11 cellular contexts compared by ENCODE assay signal in the genomic region with DNA sequence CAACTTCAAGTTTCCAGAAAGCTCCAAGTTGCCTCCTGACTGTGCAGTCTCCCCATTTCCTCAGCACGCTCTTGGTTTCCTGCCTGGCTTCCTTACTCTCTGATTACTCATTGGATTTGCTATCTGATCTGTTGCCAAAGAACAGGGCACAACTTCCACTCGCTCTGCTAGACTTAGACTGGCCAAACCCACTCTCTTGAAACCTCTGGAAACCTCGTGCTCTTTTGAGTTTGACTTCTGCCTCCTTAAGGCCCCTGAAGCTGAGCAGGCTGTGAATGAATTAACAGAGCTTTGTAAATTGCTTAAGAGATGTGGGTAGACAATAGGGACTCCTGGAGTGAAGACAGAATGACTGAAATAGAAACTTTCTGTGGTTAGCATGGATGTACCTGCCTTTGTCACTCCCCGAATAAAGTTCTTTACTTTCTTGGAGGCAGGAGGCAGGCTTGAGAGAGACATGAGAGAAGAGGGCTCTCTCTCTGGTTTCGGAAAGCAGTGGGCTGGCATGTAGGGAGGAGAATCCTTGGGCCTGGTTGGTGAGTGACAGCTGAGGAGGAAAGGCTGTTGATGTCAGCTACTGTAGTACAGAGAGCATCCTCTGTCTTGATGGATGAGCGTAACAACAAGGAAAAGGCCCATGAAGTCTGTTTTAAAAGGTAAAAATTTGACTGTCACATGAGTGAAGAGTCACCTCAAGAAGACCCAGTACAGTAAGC.
DNase-seq lines count a peak whose midpoint lies in the region; ATAC-seq, FAIRE-seq and TF ChIP-seq lines count a peak whose summit lies in the region.
"Had no signal": no experiment of that assay in that cellular context is flagged by ENCODE, and none has a peak within 500 bp of the region (broad histone marks: within the 10 kb centered on the region; RNA-seq: fewer than 3 reads in every experiment).

No MANE protein-coding gene starts in this region.

- H3K9me3 ChIP-seq in endothelial cell of umbilical vein (replicated peaks; ENCODE audit: control insufficient read depth, insufficient read depth, low read length) (no peaks in the 10 kb centered on the region), prostate gland (no peaks in the 10 kb centered on the region), uterus (no peaks in the 10 kb centered on the region)

- H3K4me3 Mint-ChIP-seq in activated CD4-positive, alpha-beta T cell treated with anti-CD3 and anti-CD28 coated beads for 36 hours, result no peak overlapping the region
- H3K4me3 Mint-ChIP-seq: neural crest cell had no signal

- CTCF ChIA-PET in activated CD4-positive, alpha-beta T cell treated with anti-CD3 and anti-CD28 coated beads for 36 hours (lab: Charles Lee), result no interaction called here
- CTCF ChIA-PET in endothelial cell of umbilical vein (lab: Charles Lee), result interaction anchor here (0.6 to 1.6 kb wide), 3 partner anchors 25 to 76 kb away, joined by 3 read pairs; no protein-coding TSS in a partner anchor

- peaks cover 6% of the 10 kb centered on the region for H3K36me3 Mint-ChIP-seq in activated CD4-positive, alpha-beta T cell treated with anti-CD3 and anti-CD28 coated beads for 36 hours (ENCODE audit: low read depth)

- H3K4me3 ChIP-seq in endothelial cell of umbilical vein (replicated peaks in 1 of 3; ENCODE audit: insufficient read depth in 1 of 3, low read depth in 1 of 3, low read length in 3 of 3), result no peak overlapping the region
- no peak overlapping the region for H3K4me3 ChIP-seq in prostate gland
- no peak overlapping the region for H3K4me3 ChIP-seq in uterus

- H3K27ac ChIP-seq in endothelial cell of umbilical vein (ENCODE audit: insufficient read depth, low read depth, low read length), result peak overlapping the region; percentile 89
- no peak overlapping the region for H3K27ac ChIP-seq in prostate gland
- peak overlapping the region in 1 of 2 donors; percentile 54 for H3K27ac ChIP-seq in uterus

- TF ChIP-seq POLR2A in endothelial cell of umbilical vein (IDR thresholded peaks at IDR 0.05; ENCODE audit: low read depth, low read length) (no peak), prostate gland (IDR thresholded peaks at IDR 0.05) (no peak), uterus (IDR thresholded peaks at IDR 0.05) (no peak)

- peaks cover 10% of the 10 kb centered on the region for H3K27me3 Mint-ChIP-seq in activated CD4-positive, alpha-beta T cell treated with anti-CD3 and anti-CD28 coated beads for 36 hours

- H3K4me1 ChIP-seq in endothelial cell of umbilical vein (ENCODE audit: control insufficient read depth, extremely low read depth, insufficient read depth, low read length), result peaks cover 16% of the 10 kb centered on the region
- H3K4me1 ChIP-seq in prostate gland (replicated peaks), result no peaks in the 10 kb centered on the region
- H3K4me1 ChIP-seq in uterus, result no peaks in the 10 kb centered on the region

- no peak overlapping the region for H3K9ac ChIP-seq in endothelial cell of umbilical vein (replicated peaks; ENCODE audit: extremely low read depth, insufficient read depth, low read length)

- dilution Hi-C loops in endothelial cell of umbilical vein (cut with MboI; ENCODE audit: extremely low pct_ligation_motif_present, low sequenced_read_pairs), result no loop called here

- FAIRE-seq in endothelial cell of umbilical vein (lab: Jason Lieb, UNC), result peak; percentile 99

- TF ChIP-seq CTCF in endothelial cell of umbilical vein (IDR thresholded peaks at IDR 0.05; ENCODE audit: extremely low read depth in 1 of 2, insufficient read depth in 1 of 2, low read depth in 1 of 2, low read length in 2 of 2) (no peak), omental fat pad (IDR thresholded peaks at IDR 0.05) (no peak), prostate gland (IDR thresholded peaks at IDR 0.05) (no peak), uterus (IDR thresholded peaks at IDR 0.05) (no peak)

- no peak overlapping the region for H3K27ac Mint-ChIP-seq in activated CD4-positive, alpha-beta T cell treated with anti-CD3 and anti-CD28 coated beads for 36 hours

- POLR2A ChIA-PET in activated CD4-positive, alpha-beta T cell treated with anti-CD3 and anti-CD28 coated beads for 36 hours (lab: Charles Lee), result no interaction called here
- POLR2A ChIA-PET in endothelial cell of umbilical vein (lab: Charles Lee), result no interaction called here

- H2AFZ ChIP-seq in endothelial cell of umbilical vein (ENCODE audit: low read depth, low read length), result peak overlapping the region; percentile 34

- peak; percentile 11 for DNase-seq in activated CD4-positive, alpha-beta T cell treated with anti-CD3 and anti-CD28 coated beads for 36 hours
- DNase-seq in activated CD4-positive, alpha-beta T cell treated with anti-CD3 and anti-CD28 coated beads, Interleukin-2, amount 50 U/mL, for 48 hours, result no peak
- DNase-seq in MV-4-11 (lab: John Stamatoyannopoulos, UW) (peak; percentile 49), endothelial cell of umbilical vein (ENCODE audit: low read depth, low spot score) (peak; percentile 94), omental fat pad (ENCODE audit: low spot score) (no peak), prostate gland (ENCODE audit: low spot score) (no peak), uterus (no peak), kidney glomerular epithelial cell (lab: John Stamatoyannopoulos, UW) (no peak)
- DNase-seq: activated CD4-positive, CD25-positive, alpha-beta regulatory T cell treated with anti-CD3 and anti-CD28 coated beads, Interleukin-2, amount 50 U/mL, for 72 hours; OCI-M1 had no signal

- TSS peak; percentile 92 for BruUV-seq in endothelial cell of umbilical vein (replicated peaks; lab: Mats Ljungman, UMichigan)

- H3K27me3 ChIP-seq in endothelial cell of umbilical vein (ENCODE audit: control insufficient read depth in 2 of 2, insufficient read depth in 2 of 2, low read length in 2 of 2), result no peaks in the 10 kb centered on the region
- H3K27me3 ChIP-seq in prostate gland (replicated peaks; ENCODE audit: insufficient read depth), result no peaks in the 10 kb centered on the region
- H3K27me3 ChIP-seq in uterus, result no peaks in the 10 kb centered on the region

- H3K4me2 ChIP-seq in endothelial cell of umbilical vein (ENCODE audit: insufficient read depth, low read length), result peak overlapping the region; percentile 31

- H3K9me1 ChIP-seq in endothelial cell of umbilical vein (replicated peaks; ENCODE audit: control insufficient read depth, extremely low read depth, insufficient read depth, low read length), result no peaks in the 10 kb centered on the region

- H3K9me3 Mint-ChIP-seq in activated CD4-positive, alpha-beta T cell treated with anti-CD3 and anti-CD28 coated beads for 36 hours (ENCODE audit: low read depth), result peaks cover 3% of the 10 kb centered on the region

- intact Hi-C loops in activated CD4-positive, alpha-beta T cell treated with anti-CD3 and anti-CD28 coated beads for 36 hours (cut with DNase I, micrococcal nuclease), result loop anchor here (1.0 to 2.0 kb wide), 3 partner anchors 20 to 21 kb away; no protein-coding TSS in a partner anchor
- intact Hi-C loops in endothelial cell of umbilical vein (cut with micrococcal nuclease) (loop anchor here (1.0 to 2.0 kb wide), 3 partner anchors 9 to 71 kb away; a partner anchor contains a TSS), prostate gland (cut with DNase I) (no loop called here), uterus (cut with DNase I; ENCODE audit: low total_unique reads) (no loop called here)

- no peaks in the 10 kb centered on the region for H4K20me1 ChIP-seq in endothelial cell of umbilical vein (replicated peaks; ENCODE audit: control insufficient read depth, extremely low read depth, insufficient read depth, low read length)

- H3K36me3 ChIP-seq in endothelial cell of umbilical vein (ENCODE audit: control insufficient read depth in 2 of 2, extremely low read depth in 1 of 2, insufficient read depth in 2 of 2, low read length in 2 of 2), result no peaks in the 10 kb centered on the region
- no peaks in the 10 kb centered on the region for H3K36me3 ChIP-seq in prostate gland
- H3K36me3 ChIP-seq in uterus, result no peaks in the 10 kb centered on the region

- 84% methylated on average over 6 of the region's 6 CpGs for WGBS in prostate gland

- ATAC-seq in activated CD4-positive, alpha-beta T cell treated with anti-CD3 and anti-CD28 coated beads for 36 hours, result peak; percentile 93
- ATAC-seq in omental fat pad (ENCODE audit: low FRiP score), result peak; percentile 59

- H3K79me2 ChIP-seq in endothelial cell of umbilical vein (ENCODE audit: control insufficient read depth, insufficient read depth, low read length), result no peaks in the 10 kb centered on the region

- H3K4me1 Mint-ChIP-seq in activated CD4-positive, alpha-beta T cell treated with anti-CD3 and anti-CD28 coated beads for 36 hours, result peaks cover 10% of the 10 kb centered on the region

TF ChIP-seq in endothelial cell of umbilical vein, 7 proteins besides CTCF, POLR2A, EP300 and RAD21:
- TF ChIP-seq MYC (IDR thresholded peaks at IDR 0.05; ENCODE audit: low read depth, low read length) (peak; percentile 20), POLR2AphosphoS5 (IDR thresholded peaks at IDR 0.05; ENCODE audit: insufficient read depth, low read depth, low read length) (peak; percentile 88), GATA2 (IDR thresholded peaks at IDR 0.05; ENCODE audit: insufficient read depth, insufficient read length, low read depth, low read length) (peak; percentile 76), FOS (IDR thresholded peaks at IDR 0.05; ENCODE audit: borderline replicate concordance, insufficient read depth, low read length) (peak; percentile 86), EZH2 (IDR thresholded peaks at IDR 0.05; ENCODE audit: borderline replicate concordance, low read depth, low read length, severe bottlenecking) (no peak), JUN (IDR thresholded peaks at IDR 0.05; ENCODE audit: borderline replicate concordance, insufficient read depth, insufficient read length, low read depth) (peak; percentile 62)
- TF ChIP-seq, protein P1, sequence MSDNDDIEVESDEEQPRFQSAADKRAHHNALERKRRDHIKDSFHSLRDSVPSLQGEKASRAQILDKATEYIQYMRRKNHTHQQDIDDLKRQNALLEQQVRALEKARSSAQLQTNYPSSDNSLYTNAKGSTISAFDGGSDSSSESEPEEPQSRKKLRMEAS (IDR thresholded peaks at IDR 0.05; ENCODE audit: insufficient read depth, insufficient read length), result peak; percentile 52

Comparison
In these comparisons a context has a peak if more than half of its experiments do, and no peak if none do; other contexts are left out.
1. DNase-seq: peak in activated CD4-positive, alpha-beta T cell treated with anti-CD3 and anti-CD28 coated beads for 36 hours (single experiment), MV-4-11 (single experiment) and endothelial cell of umbilical vein (single experiment); none in activated CD4-positive, alpha-beta T cell treated with anti-CD3 and anti-CD28 coated beads, Interleukin-2, amount 50 U/mL, for 48 hours (0 of 2), omental fat pad (single experiment), prostate gland (single experiment), uterus (0 of 2) and kidney glomerular epithelial cell (single experiment).
2. intact Hi-C loops: an anchor here in activated CD4-positive, alpha-beta T cell treated with anti-CD3 and anti-CD28 coated beads for 36 hours (1.0 to 2.0 kb wide) and endothelial cell of umbilical vein (1.0 to 2.0 kb wide); none called in prostate gland and uterus.